Comparison of ENCODE assay signal across 9 cellular contexts in the genomic region with DNA sequence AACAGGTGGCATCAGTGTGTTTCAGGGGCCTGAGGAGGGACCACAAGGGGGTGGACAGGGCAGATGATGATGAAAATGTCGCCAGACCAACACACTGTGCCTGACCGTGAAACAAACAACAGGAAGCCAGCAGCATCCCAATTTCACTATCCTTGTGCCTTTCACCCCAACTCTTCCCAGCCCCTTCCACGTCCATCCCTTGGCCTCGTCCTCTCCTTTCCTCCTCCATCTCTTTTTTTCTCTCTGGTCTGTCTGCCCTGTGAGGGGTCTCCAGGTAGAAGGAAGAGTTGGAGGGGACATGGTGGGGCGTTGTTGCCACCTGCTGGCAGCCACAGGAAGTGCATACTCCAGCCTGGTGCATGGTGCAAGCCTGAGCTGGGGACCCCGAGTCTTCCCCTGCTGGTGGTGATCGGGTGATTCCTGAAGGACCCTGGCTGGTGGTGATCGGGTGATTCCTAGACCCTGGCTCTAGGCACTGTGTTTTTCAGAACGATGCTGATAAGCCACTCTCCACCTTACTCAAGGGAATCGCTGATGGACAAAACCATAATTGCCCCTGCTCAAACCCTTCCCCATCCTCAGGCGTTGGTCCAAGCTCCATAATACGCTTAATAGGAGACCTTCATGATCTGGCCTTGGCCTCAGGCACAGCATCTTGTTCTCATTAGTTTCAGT. TPM values are rescaled to one million over a fixed set of nuclear protein-coding genes. Genes with fewer than 3 reads are reported as not detected.
DNase-seq lines count a peak whose midpoint lies in the region; ATAC-seq and TF ChIP-seq lines count a peak whose summit lies in the region.
"Had no signal": no experiment of that assay in that cellular context is flagged by ENCODE, and none has a peak within 500 bp of the region (broad histone marks: within the 10 kb centered on the region; RNA-seq: fewer than 3 reads in every experiment).

No MANE protein-coding gene starts in this region.

- ATAC-seq in HG02642 (IDR thresholded peaks at IDR 0.05; ENCODE audit: poor library complexity, unreplicated experiment), result peak; percentile 59

- peak; percentile 98 for TF ChIP-seq CTCF in retinal pigment epithelial cell (conservative IDR thresholded peaks at IDR 0.05; ENCODE audit: low read depth, low read length)

- DNase-seq in Caki2 (ENCODE audit: low read depth), result peak; percentile 59
- peak; percentile 31 for DNase-seq in RPMI7951 (ENCODE audit: low read depth)
- DNase-seq in activated effector memory CD4-positive, alpha-beta T cell treated with anti-CD3 and anti-CD28 coated beads, Interleukin-2, amount 50 U/mL, for 16 hours, result peak; percentile 88
- DNase-seq in head of caudate nucleus, result peak in 41 of 42 donors; percentile 38 to 88 (median 73)
- DNase-seq in retinal pigment epithelial cell (ENCODE audit: low read depth), result no peak
- DNase-seq in amniotic stem cell (lab: John Stamatoyannopoulos, UW), result no peak
- DNase-seq in posterior vena cava (ENCODE audit: low spot score), result no peak

- no peak overlapping the region for H3K4me3 ChIP-seq in retinal pigment epithelial cell (ENCODE audit: low read length)
- H3K4me3 ChIP-seq: SK-N-MC had no signal

- in situ Hi-C loops in Caki2 (cut with HindIII; ENCODE audit: low pct_unique_long_range_greater_than_20kb, low sequenced_read_pairs), result no loop called here

- intact Hi-C loops in head of caudate nucleus (cut with DNase I) (loop anchor here (5.0 kb wide), 1 partner anchor 190 kb away; the partner anchor contains the start of genes PRELID1 and RAB24), posterior vena cava (cut with DNase I) (loop anchor here in 1 of 2 donors (10.0 kb wide), 1 partner anchor 123 kb away; no protein-coding TSS in a partner anchor)

RNA-seq across cellular contexts. Expression of gene NSD1, which starts 21.7 kb away (rescaled TPM):
- total RNA-seq in Caki2 (2014; rRNA removed; shearing (Covaris generic); ENCODE audit: low replicate concordance), result 15.4 and 18.5 TPM in 2 replicates
- 11.5 and 14.5 TPM in 2 replicates for total RNA-seq in RPMI7951 (2014; rRNA removed; shearing (Covaris generic))
- total RNA-seq in posterior vena cava, result 10 to 100 TPM; 60.5 to 67.6 TPM

RNA-seq across cellular contexts. Expression of gene FGFR4, which starts 25.1 kb away (rescaled TPM):
- 110 and 132 TPM in 2 replicates for total RNA-seq in Caki2 (2014; rRNA removed; shearing (Covaris generic); ENCODE audit: low replicate concordance)
- total RNA-seq in RPMI7951 (2014; rRNA removed; shearing (Covaris generic)), result 1.9 and 2.0 TPM in 2 replicates
- 1 to 10 TPM; 1.0 to 1.5 TPM for total RNA-seq in posterior vena cava

Comparison
In these comparisons a context has a peak if more than half of its experiments do, and no peak if none do; other contexts are left out.
1. DNase-seq: peak in Caki2 (single experiment), RPMI7951 (single experiment), activated effector memory CD4-positive, alpha-beta T cell treated with anti-CD3 and anti-CD28 coated beads, Interleukin-2, amount 50 U/mL, for 16 hours (single experiment) and head of caudate nucleus (41 of 42); none in retinal pigment epithelial cell (single experiment), amniotic stem cell (single experiment) and posterior vena cava (single experiment).
2. RNA of gene FGFR4, which starts 25.1 kb away (total RNA-seq): 110 to 132 TPM in Caki2; 1.9 to 2.0 TPM in RPMI7951 and 1.0 to 1.5 TPM in posterior vena cava; every median in the first group is over 10 times any median in the second.